Comparison of ENCODE assay signal across 19 cellular contexts in genomic region chr19:29172302-29172701, GRCh38.
"Had no signal": no experiment of that assay in that cellular context is flagged by ENCODE, and none has a peak within 500 bp of the region (broad histone marks: within the 10 kb centered on the region; RNA-seq: fewer than 3 reads in every experiment).

No MANE protein-coding gene starts in this region.

- H3K27me3 ChIP-seq: brain microvascular endothelial cell, gastroesophageal sphincter, thyroid gland, vagina had no signal

- DNase-seq: activated CD4-positive, alpha-beta T cell treated with anti-CD3 and anti-CD28 coated beads for 1 hour; activated CD4-positive, alpha-beta T cell treated with anti-CD3 and anti-CD28 coated beads, Interleukin-2, amount 50 U/mL, for 48 hours; activated CD8-positive, alpha-beta memory T cell treated with anti-CD3 and anti-CD28 coated beads, Interleukin-2, amount 10 ng/mL, durations not matched to agents 7 days and 5 days; activated effector memory CD4-positive, alpha-beta T cell treated with anti-CD3 and anti-CD28 coated beads, Interleukin-2, amount 50 U/mL, for 16 hours; activated T-cell treated with anti-CD3 and anti-CD28 coated beads, Interleukin-2, amount 50 U/mL, for 4 hours; amniotic stem cell; brain microvascular endothelial cell; effector memory CD8-positive, alpha-beta T cell; left ventricle myocardium inferior; mesenchymal stem cell; nucleus accumbens; right cardiac atrium; small intestine; thyroid gland had no signal

- H3K4me3 Mint-ChIP-seq: activated CD8-positive, alpha-beta memory T cell treated with anti-CD3 and anti-CD28 coated beads, Interleukin-2, amount 10 ng/mL, durations not matched to agents 7 days and 5 days; activated T-cell treated with anti-CD3 and anti-CD28 coated beads, Interleukin-2, amount 50 U/mL, for 4 hours; effector memory CD8-positive, alpha-beta T cell; natural killer cell treated with Interleukin-12 subunit alpha and Interleukin-12 subunit beta and Interleukin-15 and Interleukin-18, amount 100 ng/mL, for 72 hours had no signal

- H3K27ac ChIP-seq: brain microvascular endothelial cell, epithelial cell of prostate, gastroesophageal sphincter, left ventricle myocardium inferior, thyroid gland, vagina had no signal

- H3K9me3 ChIP-seq: thyroid gland had no signal

- H3K27ac Mint-ChIP-seq: activated CD8-positive, alpha-beta memory T cell treated with anti-CD3 and anti-CD28 coated beads, Interleukin-2, amount 10 ng/mL, durations not matched to agents 7 days and 5 days; activated naive CD4-positive, alpha-beta T cell treated with anti-CD3 and anti-CD28 coated beads, Interleukin-2, amount 50 U/mL, for 72 hours; effector memory CD8-positive, alpha-beta T cell; natural killer cell treated with Interleukin-12 subunit alpha and Interleukin-12 subunit beta and Interleukin-15 and Interleukin-18, amount 100 ng/mL, for 72 hours had no signal

- H3K36me3 ChIP-seq: brain microvascular endothelial cell, gastroesophageal sphincter, left ventricle myocardium inferior, thyroid gland, vagina had no signal

- ATAC-seq: activated CD8-positive, alpha-beta memory T cell treated with anti-CD3 and anti-CD28 coated beads, Interleukin-2, amount 10 ng/mL, durations not matched to agents 7 days and 5 days; activated naive CD4-positive, alpha-beta T cell treated with anti-CD3 and anti-CD28 coated beads, Interleukin-2, amount 50 U/mL, for 72 hours; activated T-cell treated with anti-CD3 and anti-CD28 coated beads, Interleukin-2, amount 50 U/mL, for 4 hours; effector memory CD8-positive, alpha-beta T cell; gastroesophageal sphincter; natural killer cell treated with Interleukin-12 subunit alpha and Interleukin-12 subunit beta and Interleukin-15 and Interleukin-18, amount 100 ng/mL, for 72 hours; right cardiac atrium had no signal

- H3K4me3 ChIP-seq: gastroesophageal sphincter, left ventricle myocardium inferior, thyroid gland, vagina had no signal

- H3K4me1 ChIP-seq: gastroesophageal sphincter, left ventricle myocardium inferior, thyroid gland, vagina had no signal
